8 cellular contexts compared by ENCODE assay signal in the genomic region with DNA sequence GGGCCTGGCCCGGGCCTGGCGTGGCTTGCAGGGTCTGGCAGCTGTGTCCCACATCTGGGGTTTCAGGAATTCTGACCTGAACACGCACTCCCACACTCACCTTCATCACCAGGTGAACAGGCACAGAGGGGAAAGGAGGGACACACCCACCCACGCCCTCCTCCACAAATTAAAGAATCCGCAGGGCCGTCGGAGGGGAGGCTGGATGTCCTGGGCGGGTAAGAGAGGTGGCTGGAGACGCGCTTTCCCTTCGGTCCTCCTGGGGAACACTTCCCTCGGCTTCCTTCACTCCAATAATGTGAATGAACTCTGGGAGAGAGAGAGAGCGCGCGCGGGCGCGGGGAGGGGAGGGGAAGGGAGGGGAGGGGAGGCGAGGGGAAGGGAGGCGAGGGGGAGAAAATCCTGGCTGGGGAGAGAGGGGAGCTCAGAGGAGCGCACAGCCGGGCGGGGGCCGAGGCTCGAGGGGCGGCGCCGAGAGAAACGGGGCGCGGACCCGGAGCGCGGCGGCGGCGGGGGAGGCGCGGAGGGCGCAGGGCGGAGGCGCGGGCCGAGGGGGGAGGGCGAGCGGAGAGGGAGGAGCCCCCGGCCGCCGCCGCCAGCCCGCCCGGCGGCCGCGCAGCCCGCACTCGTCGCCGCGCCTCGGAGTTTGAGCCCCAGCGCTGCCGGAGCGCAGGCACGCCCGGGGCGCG. TPM values are rescaled to one million over a fixed set of nuclear protein-coding genes. Genes with fewer than 3 reads are reported as not detected.
DNase-seq lines count a peak whose midpoint lies in the region; FAIRE-seq and TF ChIP-seq lines count a peak whose summit lies in the region.

A gene (plus strand): TSS at position 625 of the 689 bp plus-strand sequence. CDS start 205 bp downstream, outside the sequence.

- intact Hi-C loops in activated CD4-positive, alpha-beta memory T cell treated with anti-CD3 and anti-CD28 coated beads for 36 hours (cut with micrococcal nuclease): no loop called here
- intact Hi-C loops in stomach (cut with DNase I; ENCODE audit: low total_unique reads): no loop called here
- intact Hi-C loops in OCI-LY7 (cut with micrococcal nuclease; ENCODE audit: unreplicated experiment): no loop called here

- H3K27me3 ChIP-seq in stomach: peaks cover 0 to 85% (median 46%) of the 10 kb centered on the region in 3 donors

- H3K4me2 ChIP-seq in OCI-LY7 (ENCODE audit: low read length): no peak within 1 kb of the TSS

- DNase-seq in T-helper 1 cell: no peak
- no peak for DNase-seq in activated CD4-positive, alpha-beta memory T cell treated with anti-CD3 and anti-CD28 coated beads for 36 hours
- no peak for DNase-seq in stomach
- DNase-seq in GOT3 (lab: John Stamatoyannopoulos, UW): no peak
- no peak for DNase-seq in OCI-LY7 (ENCODE audit: low spot score)
- DNase-seq in H54 (ENCODE audit: insufficient read length, low spot score): no peak

- no peak for TF ChIP-seq CTCF in stomach (IDR thresholded peaks at IDR 0.05)
- no peak for TF ChIP-seq CTCF in OCI-LY7 (conservative IDR thresholded peaks at IDR 0.05; ENCODE audit: low read length)

- no peaks in the 10 kb centered on the region for H3K79me2 ChIP-seq in OCI-LY7 (ENCODE audit: insufficient read depth, low read depth, low read length)

- TF ChIP-seq EP300 in stomach (IDR thresholded peaks at IDR 0.05): no peak

- peaks cover 4% of the 10 kb centered on the region for H3K4me1 Mint-ChIP-seq in T-helper 1 cell treated with Interleukin-12 subunit alpha and Interleukin-12 subunit beta and Interleukin-4 antibody, amounts not matched to agents 30 μg/mL and 1 μg/mL, for 36 hours (ENCODE audit: low read depth)
- H3K4me1 Mint-ChIP-seq in activated CD4-positive, alpha-beta memory T cell treated with anti-CD3 and anti-CD28 coated beads for 36 hours (ENCODE audit: low read depth): peaks cover 9% of the 10 kb centered on the region

- H3K36me3 Mint-ChIP-seq in T-helper 1 cell treated with Interleukin-12 subunit alpha and Interleukin-12 subunit beta and Interleukin-4 antibody, amounts not matched to agents 30 μg/mL and 1 μg/mL, for 36 hours (ENCODE audit: low read depth): no peaks in the 10 kb centered on the region
- H3K36me3 Mint-ChIP-seq in activated CD4-positive, alpha-beta memory T cell treated with anti-CD3 and anti-CD28 coated beads for 36 hours: no peaks in the 10 kb centered on the region

- WGBS in stomach, 5 donors: 1 to 7% (median 4%) methylated on average over 21 to 56 of the region's 68 CpGs

- H3K27ac Mint-ChIP-seq in T-helper 1 cell treated with Interleukin-12 subunit alpha and Interleukin-12 subunit beta and Interleukin-4 antibody, amounts not matched to agents 30 μg/mL and 1 μg/mL, for 36 hours: no peak within 1 kb of the TSS
- H3K27ac Mint-ChIP-seq in activated CD4-positive, alpha-beta memory T cell treated with anti-CD3 and anti-CD28 coated beads for 36 hours: no peak within 1 kb of the TSS

- no peak within 1 kb of the TSS for H2AFZ ChIP-seq in OCI-LY7 (ENCODE audit: low read length)

- H3K9me3 ChIP-seq in iPS-18c (ENCODE audit: control insufficient read depth, insufficient read depth, low read length) (no peaks in the 10 kb centered on the region), stomach (no peaks in the 10 kb centered on the region), OCI-LY7 (ENCODE audit: low read length) (no peaks in the 10 kb centered on the region)

- H3K9me3 Mint-ChIP-seq in T-helper 1 cell treated with Interleukin-12 subunit alpha and Interleukin-12 subunit beta and Interleukin-4 antibody, amounts not matched to agents 30 μg/mL and 1 μg/mL, for 36 hours: no peaks in the 10 kb centered on the region
- H3K9me3 Mint-ChIP-seq in activated CD4-positive, alpha-beta memory T cell treated with anti-CD3 and anti-CD28 coated beads for 36 hours: no peaks in the 10 kb centered on the region

- H3K9me2 ChIP-seq in OCI-LY7 (ENCODE audit: insufficient read depth, low read length): no peaks in the 10 kb centered on the region

- H3K4me1 ChIP-seq in stomach (peaks cover 16 to 30% (median 24%) of the 10 kb centered on the region in 4 donors), OCI-LY7 (ENCODE audit: insufficient read depth, low read length, poor library complexity, severe bottlenecking) (no peaks in the 10 kb centered on the region)

- POLR2A ChIA-PET in activated CD4-positive, alpha-beta memory T cell treated with anti-CD3 and anti-CD28 coated beads for 36 hours (lab: Charles Lee): no interaction called here
- POLR2A ChIA-PET in OCI-LY7 (lab: Charles Lee): interaction anchor here (0.8 kb wide), 1 partner anchor 83 kb away, joined by 3 read pairs; no protein-coding TSS in a partner anchor

- no peaks in the 10 kb centered on the region for H4K20me1 ChIP-seq in OCI-LY7 (ENCODE audit: insufficient read depth, low read length)

- H3K27ac ChIP-seq in stomach (peak within 1 kb of the TSS in 2 of 5 donors; percentile 28 to 34), OCI-LY7 (ENCODE audit: low read depth, low read length, poor library complexity, severe bottlenecking) (no peak within 1 kb of the TSS)

- TF ChIP-seq POLR2A in stomach (IDR thresholded peaks at IDR 0.05) (no peak), H54 (IDR thresholded peaks at IDR 0.05; ENCODE audit: low read depth, low read length) (no peak)

- H3K4me3 ChIP-seq in iPS-18c (ENCODE audit: insufficient read depth, low read depth, low read length) (peak within 1 kb of the TSS; percentile 64), stomach (peak within 1 kb of the TSS; percentile 48 to 66 (median 50)), OCI-LY7 (ENCODE audit: low read depth, low read length, poor library complexity, severe bottlenecking) (no peak within 1 kb of the TSS)

- H3K27me3 Mint-ChIP-seq in T-helper 1 cell treated with Interleukin-12 subunit alpha and Interleukin-12 subunit beta and Interleukin-4 antibody, amounts not matched to agents 30 μg/mL and 1 μg/mL, for 36 hours (ENCODE audit: low read depth): peaks cover 59% of the 10 kb centered on the region
- H3K27me3 Mint-ChIP-seq in activated CD4-positive, alpha-beta memory T cell treated with anti-CD3 and anti-CD28 coated beads for 36 hours: peaks cover 57% of the 10 kb centered on the region

- CTCF ChIA-PET in activated CD4-positive, alpha-beta memory T cell treated with anti-CD3 and anti-CD28 coated beads for 36 hours (lab: Charles Lee): no interaction called here
- CTCF ChIA-PET in OCI-LY7 (lab: Charles Lee; ENCODE audit: unreplicated experiment): no interaction called here

- peak within 1 kb of the TSS; percentile 14 for H3K4me3 Mint-ChIP-seq in T-helper 1 cell treated with Interleukin-12 subunit alpha and Interleukin-12 subunit beta and Interleukin-4 antibody, amounts not matched to agents 30 μg/mL and 1 μg/mL, for 36 hours
- peak within 1 kb of the TSS; percentile 48 for H3K4me3 Mint-ChIP-seq in activated CD4-positive, alpha-beta memory T cell treated with anti-CD3 and anti-CD28 coated beads for 36 hours

- FAIRE-seq in H54 (lab: Jason Lieb, UNC): no peak

- no TSS peak for BruUV-seq in OCI-LY7 (replicated peaks; lab: Mats Ljungman, UMichigan)

- H3K36me3 ChIP-seq in stomach (no peaks in the 10 kb centered on the region), OCI-LY7 (ENCODE audit: insufficient read depth, low read length) (no peaks in the 10 kb centered on the region)

RNA-seq across cellular contexts. Expression of the gene that starts here (rescaled TPM):
- total RNA-seq in activated CD4-positive, alpha-beta memory T cell treated with anti-CD3 and anti-CD28 coated beads for 36 hours: not detected
- 1 to 10 TPM in 2 of 5 donors, under 1 TPM in 1, not detected in 2; 0.45 to 8.8 (median 1.5) TPM for total RNA-seq in stomach
- 1 to 10 TPM in 1 of 3 donors, under 1 TPM in 2; 0.15 to 3.1 (median 0.33) TPM for polyA plus RNA-seq in stomach
- not detected in 2 replicates for total RNA-seq in OCI-LY7 (2014; rRNA removed; shearing (Covaris generic))
- not detected in 2 replicates for total RNA-seq in OCI-LY7 (2022)
